20 cellular contexts compared by ENCODE assay signal in the genomic region with DNA sequence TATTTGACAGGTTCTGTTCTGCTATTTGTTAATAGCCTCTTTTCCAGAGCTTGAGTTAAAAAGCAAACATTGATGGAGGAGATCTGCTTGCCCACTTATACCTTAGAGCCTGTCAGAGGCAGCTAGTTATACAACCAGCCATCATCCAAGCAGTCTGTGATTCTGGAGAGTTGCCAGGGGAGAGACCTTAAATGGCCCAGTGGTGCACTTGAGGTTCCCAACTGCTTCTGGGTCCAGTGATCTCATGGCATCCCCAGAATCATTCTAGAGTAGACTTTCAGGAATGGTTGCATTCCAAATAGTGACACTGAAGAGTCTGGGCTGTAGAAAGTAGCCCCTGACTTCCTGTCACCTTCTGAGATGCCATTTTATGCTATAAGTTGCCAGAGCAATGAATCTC.
DNase-seq lines count a peak whose midpoint lies in the region; ATAC-seq and TF ChIP-seq lines count a peak whose summit lies in the region.
"Had no signal": no experiment of that assay in that cellular context is flagged by ENCODE, and none has a peak within 500 bp of the region (broad histone marks: within the 10 kb centered on the region; RNA-seq: fewer than 3 reads in every experiment).

No MANE protein-coding gene starts in this region.

- intact Hi-C loops in lower lobe of right lung (cut with DNase I) = no loop called here

- H3K36me3 ChIP-seq in lower lobe of right lung = no peaks in the 10 kb centered on the region

- peak; percentile 78 to 81 for ATAC-seq in lower lobe of right lung
- ATAC-seq in activated CD8-positive, alpha-beta T cell treated with anti-CD3 and anti-CD28 coated beads, Interleukin-2, amount 10 ng/mL, durations not matched to agents 7 days and 5 days = no peak

- no peak overlapping the region for H3K4me3 Mint-ChIP-seq in activated CD8-positive, alpha-beta T cell treated with anti-CD3 and anti-CD28 coated beads, Interleukin-2, amount 10 ng/mL, durations not matched to agents 7 days and 5 days
- H3K4me3 Mint-ChIP-seq: activated CD4-positive, alpha-beta T cell treated with anti-CD3 and anti-CD28 coated beads, Interleukin-2, amount 10 ng/mL, durations not matched to agents 24 days and 14 days; HFFc6; immature natural killer cell; nephron had no signal

- H3K4me1 Mint-ChIP-seq in activated CD8-positive, alpha-beta T cell treated with anti-CD3 and anti-CD28 coated beads, Interleukin-2, amount 10 ng/mL, durations not matched to agents 7 days and 5 days (ENCODE audit: low read depth) = no peaks in the 10 kb centered on the region
- H3K4me1 Mint-ChIP-seq: activated CD4-positive, alpha-beta T cell treated with anti-CD3 and anti-CD28 coated beads, Interleukin-2, amount 10 ng/mL, durations not matched to agents 24 days and 14 days; immature natural killer cell had no signal

- CTCF ChIA-PET in activated CD8-positive, alpha-beta T cell treated with anti-CD3 and anti-CD28 coated beads, Interleukin-2, amount 10 ng/mL, durations not matched to agents 7 days and 5 days (lab: Charles Lee) = no interaction called here

- peak; percentile 6 for DNase-seq in ELF-1 (ENCODE audit: low read depth, low spot score)
- peak; percentile 0 for DNase-seq in NCI-H187 treated with DMSO at 0.1 percent for 48 hours (lab: John Stamatoyannopoulos, UW)
- peak; percentile 12 to 23 for DNase-seq in SHP77 (lab: John Stamatoyannopoulos, UW)
- no peak for DNase-seq in lower lobe of right lung
- DNase-seq in activated CD8-positive, alpha-beta T cell treated with anti-CD3 and anti-CD28 coated beads, Interleukin-2, amount 10 ng/mL, durations not matched to agents 7 days and 5 days = no peak
- DNase-seq in superior temporal gyrus (ENCODE audit: extremely low spot score) = no peak
- DNase-seq in activated CD4-positive, alpha-beta T cell treated with anti-CD3 and anti-CD28 coated beads, Interleukin-2, amount 50 U/mL, for 1 hour = no peak
- DNase-seq: activated CD4-positive, alpha-beta T cell treated with anti-CD3 and anti-CD28 coated beads, Interleukin-2, amount 10 ng/mL, durations not matched to agents 24 days and 14 days; amniotic stem cell; caudate nucleus; glutamatergic neuron; HFFc6; immature natural killer cell; NCI-H1930; NCI-H774; stimulated activated CD4-positive, alpha-beta T cell treated with anti-CD3 and anti-CD28 coated beads, Interleukin-4, amount 100 ng/mL, for 24 hours; SW 1271 had no signal

- H3K4me3 ChIP-seq in lower lobe of right lung = no peak overlapping the region
- H3K4me3 ChIP-seq: skin epidermis had no signal

- POLR2A ChIA-PET in activated CD8-positive, alpha-beta T cell treated with anti-CD3 and anti-CD28 coated beads, Interleukin-2, amount 10 ng/mL, durations not matched to agents 7 days and 5 days (lab: Charles Lee) = no interaction called here

- H3K4me1 ChIP-seq in lower lobe of right lung = no peaks in the 10 kb centered on the region

- H3K27me3 Mint-ChIP-seq in activated CD8-positive, alpha-beta T cell treated with anti-CD3 and anti-CD28 coated beads, Interleukin-2, amount 10 ng/mL, durations not matched to agents 7 days and 5 days (ENCODE audit: low read depth) = peaks cover 10% of the 10 kb centered on the region

- no peaks in the 10 kb centered on the region for H3K9me3 ChIP-seq in lower lobe of right lung

- no peak overlapping the region for H3K27ac Mint-ChIP-seq in activated CD8-positive, alpha-beta T cell treated with anti-CD3 and anti-CD28 coated beads, Interleukin-2, amount 10 ng/mL, durations not matched to agents 7 days and 5 days
- H3K27ac Mint-ChIP-seq: activated CD4-positive, alpha-beta T cell treated with anti-CD3 and anti-CD28 coated beads, Interleukin-2, amount 10 ng/mL, durations not matched to agents 24 days and 14 days; HFFc6; nephron had no signal

- no peak overlapping the region for H3K27ac ChIP-seq in lower lobe of right lung
- H3K27ac ChIP-seq: KMS-11, skin epidermis had no signal

- no peaks in the 10 kb centered on the region for H3K36me3 Mint-ChIP-seq in activated CD8-positive, alpha-beta T cell treated with anti-CD3 and anti-CD28 coated beads, Interleukin-2, amount 10 ng/mL, durations not matched to agents 7 days and 5 days (ENCODE audit: low read depth)
- H3K36me3 Mint-ChIP-seq: immature natural killer cell had no signal

- no peak for TF ChIP-seq CTCF in lower lobe of right lung (IDR thresholded peaks at IDR 0.05)

- no peaks in the 10 kb centered on the region for H3K9me3 Mint-ChIP-seq in activated CD8-positive, alpha-beta T cell treated with anti-CD3 and anti-CD28 coated beads, Interleukin-2, amount 10 ng/mL, durations not matched to agents 7 days and 5 days (ENCODE audit: insufficient read depth)
- H3K9me3 Mint-ChIP-seq: activated CD4-positive, alpha-beta T cell treated with anti-CD3 and anti-CD28 coated beads, Interleukin-2, amount 10 ng/mL, durations not matched to agents 24 days and 14 days; HFFc6; nephron had no signal

- no peaks in the 10 kb centered on the region for H3K27me3 ChIP-seq in lower lobe of right lung (ENCODE audit: low read depth)

Comparison
In these comparisons a context has a peak if more than half of its experiments do, and no peak if none do; other contexts are left out.
1. DNase-seq: peak in ELF-1 (single experiment), NCI-H187 treated with DMSO at 0.1 percent for 48 hours (single experiment) and SHP77 (2 of 2); none in lower lobe of right lung (single experiment), activated CD8-positive, alpha-beta T cell treated with anti-CD3 and anti-CD28 coated beads, Interleukin-2, amount 10 ng/mL, durations not matched to agents 7 days and 5 days (single experiment), superior temporal gyrus (single experiment) and activated CD4-positive, alpha-beta T cell treated with anti-CD3 and anti-CD28 coated beads, Interleukin-2, amount 50 U/mL, for 1 hour (single experiment).